In the genomic region with DNA sequence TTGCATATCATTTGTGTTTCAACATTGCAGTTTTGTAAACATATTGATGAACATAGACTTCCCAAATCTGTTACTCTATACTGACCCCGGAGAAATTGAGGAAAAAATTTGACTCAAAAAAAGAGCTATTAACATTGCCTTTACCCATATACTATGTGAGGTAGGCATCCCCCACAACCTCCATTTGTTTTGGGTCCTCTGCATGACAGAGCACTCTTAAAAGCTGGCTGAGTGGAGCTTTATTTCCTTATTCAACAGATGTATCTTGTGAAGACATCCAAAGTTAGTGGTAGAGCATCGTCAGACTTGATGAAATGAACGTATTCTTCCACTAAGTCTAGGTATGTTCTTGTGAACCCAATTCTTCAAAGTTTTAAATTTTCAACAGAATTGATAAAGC, we compare ENCODE assay signal across 30 cellular contexts.
"Had no signal": no experiment of that assay in that cellular context is flagged by ENCODE, and none has a peak within 500 bp of the region (broad histone marks: within the 10 kb centered on the region; RNA-seq: fewer than 3 reads in every experiment).

No MANE protein-coding gene starts in this region.

- DNase-seq: islet precursor cell; left colon; left lung; lower lobe of right lung; mammary epithelial cell; mesenchymal stem cell; naive thymus-derived CD8-positive, alpha-beta T cell; nucleus accumbens; pancreas; posterior cingulate gyrus; retina; right cardiac atrium; stimulated activated CD4-positive, alpha-beta T cell treated with anti-CD3 and anti-CD28 coated beads, Interleukin-12 subunit alpha, Interleukin-12 subunit beta, amount 100 ng/mL, for 4 hours; stimulated activated CD4-positive, alpha-beta T cell treated with anti-CD3 and anti-CD28 coated beads, Interleukin-15, amount 100 ng/mL, for 24 hours; stimulated activated CD4-positive, alpha-beta T cell treated with anti-CD3 and anti-CD28 coated beads, Interleukin-2, amount 100 ng/mL, for 24 hours; stimulated activated CD4-positive, alpha-beta T cell treated with anti-CD3 and anti-CD28 coated beads, Interleukin-4, amount 100 ng/mL, for 1 hour; stimulated activated naive B cell treated with anti-CD40 and anti-IgM and Interleukin-4, amounts not matched to agents 10 μg/mL and 1 μg/mL and 100 μg/mL, for 72 hours; stimulated activated naive CD8-positive, alpha-beta T cell treated with anti-CD3 and anti-CD28 coated beads, Interleukin-15, Interleukin-2, amounts not matched to agents 100 U/mL and 50 U/mL, for 24 hours; stomach; testis; thyroid gland; transverse colon; upper lobe of right lung had no signal

- H3K4me2 ChIP-seq: hepatocyte had no signal

- H3K4me3 ChIP-seq: hepatocyte, left lung, lower lobe of right lung, pancreas, prostate gland, skin epidermis, stomach, testis, thyroid gland, transverse colon, upper lobe of right lung had no signal

- ATAC-seq: left colon; left lung; lower lobe of right lung; naive thymus-derived CD8-positive, alpha-beta T cell; pancreas; right cardiac atrium; sciatic nerve; stimulated activated naive B cell treated with anti-CD40 and anti-IgM and Interleukin-4, amounts not matched to agents 10 μg/mL and 1 μg/mL and 100 μg/mL, for 72 hours; stimulated activated naive CD8-positive, alpha-beta T cell treated with anti-CD3 and anti-CD28 coated beads, Interleukin-15, Interleukin-2, amounts not matched to agents 100 U/mL and 50 U/mL, for 24 hours; upper lobe of right lung had no signal

- H3K36me3 ChIP-seq: left lung, lower lobe of right lung, pancreas, prostate gland, stomach, thyroid gland, transverse colon, upper lobe of right lung had no signal

- H3K4me1 Mint-ChIP-seq: naive thymus-derived CD8-positive, alpha-beta T cell; nephron; neural crest cell; stimulated activated naive B cell treated with anti-CD40 and anti-IgM and Interleukin-4, amounts not matched to agents 10 μg/mL and 1 μg/mL and 100 μg/mL, for 72 hours had no signal

- H3K36me3 Mint-ChIP-seq: naive thymus-derived CD8-positive, alpha-beta T cell; stimulated activated naive B cell treated with anti-CD40 and anti-IgM and Interleukin-4, amounts not matched to agents 10 μg/mL and 1 μg/mL and 100 μg/mL, for 72 hours had no signal

- H3K27ac Mint-ChIP-seq: naive thymus-derived CD8-positive, alpha-beta T cell; nephron; stimulated activated naive B cell treated with anti-CD40 and anti-IgM and Interleukin-4, amounts not matched to agents 10 μg/mL and 1 μg/mL and 100 μg/mL, for 72 hours had no signal

- H3K27me3 Mint-ChIP-seq: naive thymus-derived CD8-positive, alpha-beta T cell; stimulated activated naive B cell treated with anti-CD40 and anti-IgM and Interleukin-4, amounts not matched to agents 10 μg/mL and 1 μg/mL and 100 μg/mL, for 72 hours had no signal

- H3K27ac ChIP-seq: hepatocyte, left lung, lower lobe of right lung, pancreas, prostate gland, skin epidermis, stomach, testis, thyroid gland, transverse colon, upper lobe of right lung had no signal

- H3K79me2 ChIP-seq: hepatocyte had no signal

- H2AFZ ChIP-seq: hepatocyte had no signal

- H3K4me3 Mint-ChIP-seq: naive thymus-derived CD8-positive, alpha-beta T cell; nephron; neural crest cell; stimulated activated naive B cell treated with anti-CD40 and anti-IgM and Interleukin-4, amounts not matched to agents 10 μg/mL and 1 μg/mL and 100 μg/mL, for 72 hours had no signal

- H3K4me1 ChIP-seq: left lung, lower lobe of right lung, pancreas, prostate gland, stomach, testis, thyroid gland, transverse colon, upper lobe of right lung had no signal

- FAIRE-seq: pancreas, urothelium cell line had no signal

- H3K27me3 ChIP-seq: hepatocyte, left lung, pancreas, stomach, testis, thyroid gland, transverse colon, upper lobe of right lung had no signal

- H3K9me3 ChIP-seq: lower lobe of right lung, pancreas, prostate gland, testis, thyroid gland, upper lobe of right lung had no signal
